Comparison of ENCODE assay signal across 17 cellular contexts in genomic region chr14:62532186-62532585, GRCh38.
"Had no signal": no experiment of that assay in that cellular context is flagged by ENCODE, and none has a peak within 500 bp of the region (broad histone marks: within the 10 kb centered on the region; RNA-seq: fewer than 3 reads in every experiment).

No MANE protein-coding gene starts in this region.

- H3K36me3 Mint-ChIP-seq: activated naive CD8-positive, alpha-beta T cell treated with anti-CD3 and anti-CD28 coated beads, Interleukin-2, amount 10 ng/mL, durations not matched to agents 7 days and 5 days; natural killer cell had no signal

- H3K4me3 ChIP-seq: right atrium auricular region, transverse colon had no signal

- H3K9me3 ChIP-seq: right atrium auricular region, transverse colon had no signal

- H3K27ac Mint-ChIP-seq: activated CD4-positive, alpha-beta T cell treated with anti-CD3 and anti-CD28 coated beads, Interleukin-2, amount 10 ng/mL, durations not matched to agents 24 days and 14 days; activated naive CD8-positive, alpha-beta T cell treated with anti-CD3 and anti-CD28 coated beads, Interleukin-2, amount 10 ng/mL, durations not matched to agents 7 days and 5 days; activated T-helper 1 cell treated with anti-CD3 and anti-CD28 coated beads, Interleukin-12 subunit alpha, Interleukin-12 subunit beta, Interleukin-2, Interleukin-4 antibody, amounts not matched to agents 30 ng/mL and 10 ng/mL and 1 ng/mL, durations not matched to agents 14 hours and 24 hours and 36 hours; natural killer cell had no signal

- H3K4me1 Mint-ChIP-seq: activated CD4-positive, alpha-beta T cell treated with anti-CD3 and anti-CD28 coated beads, Interleukin-2, amount 10 ng/mL, durations not matched to agents 24 days and 14 days; activated naive CD8-positive, alpha-beta T cell treated with anti-CD3 and anti-CD28 coated beads, Interleukin-2, amount 10 ng/mL, durations not matched to agents 7 days and 5 days; natural killer cell had no signal

- DNase-seq: activated CD4-positive, alpha-beta T cell treated with anti-CD3 and anti-CD28 coated beads, Interleukin-2, amount 10 ng/mL, durations not matched to agents 24 days and 14 days; activated CD4-positive, CD25-positive, alpha-beta regulatory T cell; activated CD8-positive, alpha-beta memory T cell treated with anti-CD3 and anti-CD28 coated beads for 24 hours; activated naive CD4-positive, alpha-beta T cell; activated naive CD8-positive, alpha-beta T cell treated with anti-CD3 and anti-CD28 coated beads, Interleukin-2, amount 10 ng/mL, durations not matched to agents 7 days and 5 days; aorta; left ventricle myocardium superior; mesendoderm; natural killer cell; nucleus accumbens; posterior cingulate gyrus; stimulated activated CD4-positive, alpha-beta T cell treated with anti-CD3 and anti-CD28 coated beads, Interleukin-4, amount 100 ng/mL, for 4 hours; stimulated activated CD8-positive, alpha-beta memory T cell treated with anti-CD3 and anti-CD28 coated beads, Interleukin-4, amount 100 ng/mL, for 48 hours; stimulated activated naive CD4-positive, alpha-beta T cell treated with Interleukin-2 at 50 U/mL for 16 hours; transverse colon had no signal

- H3K4me3 Mint-ChIP-seq: activated CD4-positive, alpha-beta T cell treated with anti-CD3 and anti-CD28 coated beads, Interleukin-2, amount 10 ng/mL, durations not matched to agents 24 days and 14 days; activated naive CD8-positive, alpha-beta T cell treated with anti-CD3 and anti-CD28 coated beads, Interleukin-2, amount 10 ng/mL, durations not matched to agents 7 days and 5 days; activated T-helper 1 cell treated with anti-CD3 and anti-CD28 coated beads, Interleukin-12 subunit alpha, Interleukin-12 subunit beta, Interleukin-2, Interleukin-4 antibody, amounts not matched to agents 30 ng/mL and 10 ng/mL and 1 ng/mL, durations not matched to agents 14 hours and 24 hours and 36 hours; natural killer cell had no signal

- ATAC-seq: left ventricle myocardium superior, natural killer cell had no signal

- H3K27me3 ChIP-seq: right atrium auricular region, transverse colon had no signal

- H3K27ac ChIP-seq: right atrium auricular region, transverse colon had no signal

- H3K36me3 ChIP-seq: right atrium auricular region, transverse colon had no signal

- H3K4me1 ChIP-seq: right atrium auricular region, transverse colon had no signal

- H3K27me3 Mint-ChIP-seq: activated CD4-positive, alpha-beta T cell treated with anti-CD3 and anti-CD28 coated beads, Interleukin-2, amount 10 ng/mL, durations not matched to agents 24 days and 14 days; activated naive CD8-positive, alpha-beta T cell treated with anti-CD3 and anti-CD28 coated beads, Interleukin-2, amount 10 ng/mL, durations not matched to agents 7 days and 5 days had no signal
